Comparison of ENCODE assay signal across 1 cellular context in the genomic region with DNA sequence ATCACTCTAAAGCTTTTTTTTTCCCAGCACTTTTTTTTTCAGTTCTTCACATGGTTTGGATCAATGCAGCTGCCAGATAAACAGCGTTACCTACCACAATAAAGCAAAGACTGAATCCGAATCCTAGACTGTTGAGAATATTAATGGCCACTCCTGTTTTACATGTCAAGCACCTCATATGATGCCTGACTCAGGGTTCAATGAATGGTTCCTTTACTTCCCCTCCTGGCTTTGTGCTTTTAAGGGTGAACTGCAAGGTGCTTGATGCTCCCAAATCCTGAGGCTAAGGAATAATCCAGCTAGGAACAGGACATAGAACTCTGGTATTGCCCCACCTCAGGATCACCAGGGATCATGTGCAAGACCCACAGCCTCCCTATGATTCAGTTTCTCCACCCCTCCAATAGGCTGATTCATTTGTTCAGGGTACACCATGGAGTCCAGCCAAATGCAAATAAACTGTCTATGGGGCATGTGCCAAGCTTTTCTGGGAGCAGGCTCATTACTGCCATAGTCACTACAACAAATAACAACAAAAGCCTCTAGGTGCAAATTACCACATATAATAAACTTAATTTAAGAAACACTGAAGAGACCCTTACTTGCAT.
TF ChIP-seq lines count a peak whose summit lies in the region.

No MANE protein-coding gene starts in this region.

TF ChIP-seq in WTC11, 78 proteins besides CTCF, POLR2A, EP300 and RAD21 (continued from another document):
- TF ChIP-seq, protein P1, sequence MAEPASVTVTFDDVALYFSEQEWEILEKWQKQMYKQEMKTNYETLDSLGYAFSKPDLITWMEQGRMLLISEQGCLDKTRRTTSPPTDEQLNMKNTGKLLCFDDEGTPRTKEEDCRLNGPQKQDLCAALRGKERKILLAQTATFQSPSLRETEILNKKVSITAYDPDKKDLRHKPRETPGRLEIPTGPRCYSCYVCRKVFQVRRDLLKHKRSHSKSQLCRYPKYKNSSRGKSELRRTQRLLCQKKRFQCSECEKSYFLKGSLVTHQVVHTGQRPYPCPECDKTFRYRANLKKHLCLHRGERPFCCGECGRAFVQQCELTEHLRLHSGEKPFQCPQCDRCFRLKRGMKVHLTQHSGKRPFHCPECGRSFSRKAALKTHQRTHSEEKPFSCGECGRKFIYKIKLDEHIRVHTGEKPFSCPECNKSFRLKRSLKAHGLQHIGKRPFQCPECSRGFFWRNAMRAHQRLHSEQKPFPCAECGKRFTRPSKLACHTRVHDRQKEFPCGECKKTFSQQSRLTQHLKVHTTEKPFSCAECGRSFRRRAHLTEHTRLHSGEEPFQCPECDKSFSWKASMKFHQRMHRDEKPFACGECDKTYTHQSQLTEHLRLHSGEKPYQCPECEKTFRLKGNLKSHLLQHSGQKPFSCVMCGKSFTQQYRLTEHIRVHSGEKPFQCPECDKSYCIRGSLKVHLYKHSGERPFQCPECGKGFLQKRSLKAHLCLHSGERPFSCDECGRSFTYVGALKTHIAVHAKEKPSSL (CRISPR knock-in tag; conservative IDR thresholded peaks at IDR 0.05) = no peak
